1 cellular context compared by ENCODE assay signal in the genomic region with DNA sequence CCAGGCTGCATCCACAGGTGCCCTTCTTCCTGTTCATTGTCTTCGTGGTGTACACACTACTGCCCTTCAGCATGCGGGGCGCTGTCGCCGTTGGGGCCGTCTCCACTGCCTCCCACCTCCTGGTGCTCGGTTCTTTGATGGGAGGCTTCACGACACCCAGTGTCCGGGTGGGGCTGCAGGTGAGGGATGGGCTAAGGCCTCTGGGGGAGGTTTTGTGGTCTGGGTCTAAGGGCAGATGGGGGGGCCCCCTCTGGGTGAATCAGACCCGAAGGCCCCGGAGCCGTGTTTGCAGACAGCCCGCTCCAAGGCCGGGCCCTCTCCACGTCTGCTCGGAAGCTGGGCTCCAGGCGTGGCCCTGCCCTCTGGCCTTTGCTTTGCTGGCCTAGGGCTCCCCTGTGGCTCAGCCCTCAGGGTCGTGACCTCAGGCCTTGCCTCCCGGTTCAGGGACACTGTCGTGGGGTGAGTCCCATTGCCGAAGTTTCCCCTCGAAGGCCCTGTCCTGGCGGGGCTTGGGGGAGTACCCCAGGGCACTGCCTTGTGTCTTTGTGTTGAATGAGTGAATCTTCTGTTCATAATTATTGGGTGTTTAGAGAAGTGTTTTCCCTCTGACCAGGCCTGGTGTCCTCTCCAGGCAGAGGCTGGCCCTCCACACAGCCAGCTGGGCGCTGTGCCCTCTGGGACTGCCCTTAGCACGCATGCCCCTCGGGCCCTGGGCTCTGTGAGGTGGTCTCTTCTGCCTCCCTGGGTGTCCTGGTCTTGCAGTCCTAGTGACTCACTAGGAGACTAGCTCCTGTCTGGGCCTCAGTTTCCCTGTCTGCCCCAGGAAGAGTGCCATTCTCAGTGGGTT.
TF ChIP-seq lines count a peak whose summit lies in the region.

No MANE protein-coding gene starts in this region.

TF ChIP-seq in HepG2, 621 proteins besides CTCF, POLR2A, EP300 and RAD21 (continued from another document and continues in another):
- TF ChIP-seq, protein P1, sequence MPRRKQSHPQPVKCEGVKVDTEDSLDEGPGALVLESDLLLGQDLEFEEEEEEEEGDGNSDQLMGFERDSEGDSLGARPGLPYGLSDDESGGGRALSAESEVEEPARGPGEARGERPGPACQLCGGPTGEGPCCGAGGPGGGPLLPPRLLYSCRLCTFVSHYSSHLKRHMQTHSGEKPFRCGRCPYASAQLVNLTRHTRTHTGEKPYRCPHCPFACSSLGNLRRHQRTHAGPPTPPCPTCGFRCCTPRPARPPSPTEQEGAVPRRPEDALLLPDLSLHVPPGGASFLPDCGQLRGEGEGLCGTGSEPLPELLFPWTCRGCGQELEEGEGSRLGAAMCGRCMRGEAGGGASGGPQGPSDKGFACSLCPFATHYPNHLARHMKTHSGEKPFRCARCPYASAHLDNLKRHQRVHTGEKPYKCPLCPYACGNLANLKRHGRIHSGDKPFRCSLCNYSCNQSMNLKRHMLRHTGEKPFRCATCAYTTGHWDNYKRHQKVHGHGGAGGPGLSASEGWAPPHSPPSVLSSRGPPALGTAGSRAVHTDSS (CRISPR knock-in tag; conservative IDR thresholded peaks at IDR 0.05), result no peak
- TF ChIP-seq ZNF12 (CRISPR knock-in tag; IDR thresholded peaks at IDR 0.05) (no peak; the same call in 1 of the 2 replicates), SMARCE1 (IDR thresholded peaks at IDR 0.05; ENCODE audit: borderline replicate concordance) (no peak), EED (CRISPR knock-in tag; IDR thresholded peaks at IDR 0.05) (no peak), MIXL1 (CRISPR knock-in tag; IDR thresholded peaks at IDR 0.05) (peak; percentile 41; the same call in 1 of the 2 replicates), NFE2 (CRISPR knock-in tag; IDR thresholded peaks at IDR 0.05) (no peak), NAIF1 (CRISPR knock-in tag; IDR thresholded peaks at IDR 0.05; ENCODE audit: borderline replicate concordance) (no peak), IKZF1 (IDR thresholded peaks at IDR 0.05) (no peak), ZMYM3 (CRISPR knock-in tag; IDR thresholded peaks at IDR 0.05) (peak; percentile 62; the same call in 1 of the 2 replicates), EEA1 (CRISPR knock-in tag; IDR thresholded peaks at IDR 0.05; ENCODE audit: borderline replicate concordance) (no peak; the same call in 1 of the 2 replicates), DR1 (CRISPR knock-in tag; IDR thresholded peaks at IDR 0.05) (no peak; the same call in 1 of the 2 replicates), ZNF572 (CRISPR knock-in tag; IDR thresholded peaks at IDR 0.05) (0 out of 2 replicates have a peak, but pooled peaks have one; percentile 11), NONO (IDR thresholded peaks at IDR 0.05) (no peak), NONO (CRISPR knock-in tag; conservative IDR thresholded peaks at IDR 0.05) (no peak; the same call in 1 of the 2 replicates), ZNF557 (CRISPR knock-in tag; IDR thresholded peaks at IDR 0.05) (no peak), ZFP37 (CRISPR knock-in tag; IDR thresholded peaks at IDR 0.05; ENCODE audit: borderline replicate concordance) (no peak), NFKB2 (CRISPR knock-in tag; IDR thresholded peaks at IDR 0.05; ENCODE audit: borderline replicate concordance) (no peak), ZMAT3 (CRISPR knock-in tag; conservative IDR thresholded peaks at IDR 0.05) (no peak), PITX1 (CRISPR knock-in tag; IDR thresholded peaks at IDR 0.05) (peak; percentile 88), ZNF564 (CRISPR knock-in tag; IDR thresholded peaks at IDR 0.05) (no peak), BHLHE40 (IDR thresholded peaks at IDR 0.05; ENCODE audit: low read length) (no peak)
- TF ChIP-seq, protein P2, sequence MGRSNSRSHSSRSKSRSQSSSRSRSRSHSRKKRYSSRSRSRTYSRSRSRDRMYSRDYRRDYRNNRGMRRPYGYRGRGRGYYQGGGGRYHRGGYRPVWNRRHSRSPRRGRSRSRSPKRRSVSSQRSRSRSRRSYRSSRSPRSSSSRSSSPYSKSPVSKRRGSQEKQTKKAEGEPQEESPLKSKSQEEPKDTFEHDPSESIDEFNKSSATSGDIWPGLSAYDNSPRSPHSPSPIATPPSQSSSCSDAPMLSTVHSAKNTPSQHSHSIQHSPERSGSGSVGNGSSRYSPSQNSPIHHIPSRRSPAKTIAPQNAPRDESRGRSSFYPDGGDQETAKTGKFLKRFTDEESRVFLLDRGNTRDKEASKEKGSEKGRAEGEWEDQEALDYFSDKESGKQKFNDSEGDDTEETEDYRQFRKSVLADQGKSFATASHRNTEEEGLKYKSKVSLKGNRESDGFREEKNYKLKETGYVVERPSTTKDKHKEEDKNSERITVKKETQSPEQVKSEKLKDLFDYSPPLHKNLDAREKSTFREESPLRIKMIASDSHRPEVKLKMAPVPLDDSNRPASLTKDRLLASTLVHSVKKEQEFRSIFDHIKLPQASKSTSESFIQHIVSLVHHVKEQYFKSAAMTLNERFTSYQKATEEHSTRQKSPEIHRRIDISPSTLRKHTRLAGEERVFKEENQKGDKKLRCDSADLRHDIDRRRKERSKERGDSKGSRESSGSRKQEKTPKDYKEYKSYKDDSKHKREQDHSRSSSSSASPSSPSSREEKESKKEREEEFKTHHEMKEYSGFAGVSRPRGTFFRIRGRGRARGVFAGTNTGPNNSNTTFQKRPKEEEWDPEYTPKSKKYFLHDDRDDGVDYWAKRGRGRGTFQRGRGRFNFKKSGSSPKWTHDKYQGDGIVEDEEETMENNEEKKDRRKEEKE (IDR thresholded peaks at IDR 0.05), result no peak
- TF ChIP-seq, protein P3, sequence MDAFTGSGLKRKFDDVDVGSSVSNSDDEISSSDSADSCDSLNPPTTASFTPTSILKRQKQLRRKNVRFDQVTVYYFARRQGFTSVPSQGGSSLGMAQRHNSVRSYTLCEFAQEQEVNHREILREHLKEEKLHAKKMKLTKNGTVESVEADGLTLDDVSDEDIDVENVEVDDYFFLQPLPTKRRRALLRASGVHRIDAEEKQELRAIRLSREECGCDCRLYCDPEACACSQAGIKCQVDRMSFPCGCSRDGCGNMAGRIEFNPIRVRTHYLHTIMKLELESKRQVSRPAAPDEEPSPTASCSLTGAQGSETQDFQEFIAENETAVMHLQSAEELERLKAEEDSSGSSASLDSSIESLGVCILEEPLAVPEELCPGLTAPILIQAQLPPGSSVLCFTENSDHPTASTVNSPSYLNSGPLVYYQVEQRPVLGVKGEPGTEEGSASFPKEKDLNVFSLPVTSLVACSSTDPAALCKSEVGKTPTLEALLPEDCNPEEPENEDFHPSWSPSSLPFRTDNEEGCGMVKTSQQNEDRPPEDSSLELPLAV (CRISPR knock-in tag; conservative IDR thresholded peaks at IDR 0.05; ENCODE audit: low read depth), result no peak
- TF ChIP-seq, protein P4, sequence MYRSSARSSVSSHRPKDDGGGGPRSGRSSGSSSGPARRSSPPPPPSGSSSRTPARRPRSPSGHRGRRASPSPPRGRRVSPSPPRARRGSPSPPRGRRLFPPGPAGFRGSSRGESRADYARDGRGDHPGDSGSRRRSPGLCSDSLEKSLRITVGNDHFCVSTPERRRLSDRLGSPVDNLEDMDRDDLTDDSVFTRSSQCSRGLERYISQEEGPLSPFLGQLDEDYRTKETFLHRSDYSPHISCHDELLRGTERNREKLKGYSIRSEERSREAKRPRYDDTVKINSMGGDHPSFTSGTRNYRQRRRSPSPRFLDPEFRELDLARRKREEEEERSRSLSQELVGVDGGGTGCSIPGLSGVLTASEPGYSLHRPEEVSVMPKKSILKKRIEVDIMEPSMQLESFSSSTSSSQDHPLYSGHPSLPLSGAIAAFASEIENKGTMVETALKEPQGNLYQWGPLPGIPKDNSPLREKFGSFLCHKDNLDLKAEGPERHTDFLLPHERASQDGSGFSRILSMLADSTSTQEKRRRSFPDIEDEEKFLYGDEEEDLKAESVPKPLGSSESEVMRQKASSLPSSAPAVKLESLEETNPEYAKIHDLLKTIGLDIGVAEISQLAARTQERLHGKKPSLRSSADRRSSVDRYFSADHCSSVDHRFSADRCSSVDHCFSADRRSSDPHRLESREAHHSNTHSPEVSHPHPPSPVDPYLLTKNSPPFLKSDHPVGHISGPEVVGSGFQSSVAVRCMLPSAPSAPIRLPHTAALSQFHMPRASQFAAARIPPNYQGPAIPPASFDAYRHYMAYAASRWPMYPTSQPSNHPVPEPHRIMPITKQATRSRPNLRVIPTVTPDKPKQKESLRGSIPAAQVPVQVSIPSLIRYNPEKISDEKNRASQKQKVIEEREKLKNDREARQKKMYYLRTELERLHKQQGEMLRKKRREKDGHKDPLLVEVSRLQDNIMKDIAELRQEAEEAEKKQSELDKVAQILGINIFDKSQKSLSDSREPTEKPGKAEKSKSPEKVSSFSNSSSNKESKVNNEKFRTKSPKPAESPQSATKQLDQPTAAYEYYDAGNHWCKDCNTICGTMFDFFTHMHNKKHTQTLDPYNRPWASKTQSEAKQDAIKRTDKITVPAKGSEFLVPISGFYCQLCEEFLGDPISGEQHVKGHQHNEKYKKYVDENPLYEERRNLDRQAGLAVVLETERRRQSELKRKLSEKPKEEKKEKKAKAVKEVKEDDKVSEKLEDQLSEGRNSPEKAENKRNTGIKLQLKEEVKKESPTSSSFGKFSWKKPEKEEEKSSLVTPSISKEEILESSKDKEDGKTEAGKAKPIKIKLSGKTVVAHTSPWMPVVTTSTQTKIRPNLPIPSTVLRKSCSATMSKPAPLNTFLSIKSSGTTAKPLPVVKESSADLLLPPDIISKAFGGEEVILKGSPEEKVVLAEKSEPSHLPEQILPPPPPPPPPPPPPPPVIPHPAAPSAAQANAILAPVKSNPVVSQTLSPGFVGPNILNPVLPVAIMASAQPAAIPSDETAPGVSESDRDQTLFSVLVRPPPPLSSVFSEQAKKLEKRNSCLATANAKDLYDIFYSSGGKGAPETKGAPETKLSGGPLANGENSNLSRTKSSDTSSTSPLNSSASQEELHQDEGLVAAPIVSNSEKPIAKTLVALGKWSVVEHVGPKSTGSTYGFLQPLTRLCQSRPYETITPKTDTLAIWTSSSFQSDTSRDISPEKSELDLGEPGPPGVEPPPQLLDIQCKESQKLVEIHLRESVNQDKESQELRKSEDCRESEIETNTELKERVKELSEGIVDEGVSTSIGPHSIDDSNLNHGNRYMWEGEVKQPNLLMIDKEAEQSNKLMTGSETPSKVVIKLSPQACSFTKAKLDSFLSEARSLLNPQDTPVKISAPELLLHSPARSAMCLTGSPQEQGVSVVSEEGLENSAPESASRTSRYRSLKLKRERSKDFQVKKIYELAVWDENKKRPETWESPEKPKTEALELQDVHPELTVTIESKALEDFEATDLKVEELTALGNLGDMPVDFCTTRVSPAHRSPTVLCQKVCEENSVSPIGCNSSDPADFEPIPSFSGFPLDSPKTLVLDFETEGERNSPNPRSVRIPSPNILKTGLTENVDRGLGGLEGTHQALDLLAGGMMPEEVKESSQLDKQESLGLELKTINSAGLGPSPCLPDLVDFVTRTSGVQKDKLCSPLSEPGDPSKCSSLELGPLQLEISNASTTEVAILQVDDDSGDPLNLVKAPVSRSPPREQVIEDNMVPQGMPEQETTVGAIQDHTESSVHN (CRISPR knock-in tag; IDR thresholded peaks at IDR 0.05), result no peak
- TF ChIP-seq, protein P5, sequence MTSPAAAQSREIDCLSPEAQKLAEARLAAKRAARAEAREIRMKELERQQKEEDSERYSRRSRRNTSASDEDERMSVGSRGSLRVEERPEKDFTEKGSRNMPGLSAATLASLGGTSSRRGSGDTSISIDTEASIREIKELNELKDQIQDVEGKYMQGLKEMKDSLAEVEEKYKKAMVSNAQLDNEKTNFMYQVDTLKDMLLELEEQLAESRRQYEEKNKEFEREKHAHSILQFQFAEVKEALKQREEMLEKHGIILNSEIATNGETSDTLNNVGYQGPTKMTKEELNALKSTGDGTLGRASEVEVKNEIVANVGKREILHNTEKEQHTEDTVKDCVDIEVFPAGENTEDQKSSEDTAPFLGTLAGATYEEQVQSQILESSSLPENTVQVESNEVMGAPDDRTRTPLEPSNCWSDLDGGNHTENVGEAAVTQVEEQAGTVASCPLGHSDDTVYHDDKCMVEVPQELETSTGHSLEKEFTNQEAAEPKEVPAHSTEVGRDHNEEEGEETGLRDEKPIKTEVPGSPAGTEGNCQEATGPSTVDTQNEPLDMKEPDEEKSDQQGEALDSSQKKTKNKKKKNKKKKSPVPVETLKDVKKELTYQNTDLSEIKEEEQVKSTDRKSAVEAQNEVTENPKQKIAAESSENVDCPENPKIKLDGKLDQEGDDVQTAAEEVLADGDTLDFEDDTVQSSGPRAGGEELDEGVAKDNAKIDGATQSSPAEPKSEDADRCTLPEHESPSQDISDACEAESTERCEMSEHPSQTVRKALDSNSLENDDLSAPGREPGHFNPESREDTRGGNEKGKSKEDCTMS (CRISPR knock-in tag; conservative IDR thresholded peaks at IDR 0.05), result no peak
- TF ChIP-seq, protein P6, sequence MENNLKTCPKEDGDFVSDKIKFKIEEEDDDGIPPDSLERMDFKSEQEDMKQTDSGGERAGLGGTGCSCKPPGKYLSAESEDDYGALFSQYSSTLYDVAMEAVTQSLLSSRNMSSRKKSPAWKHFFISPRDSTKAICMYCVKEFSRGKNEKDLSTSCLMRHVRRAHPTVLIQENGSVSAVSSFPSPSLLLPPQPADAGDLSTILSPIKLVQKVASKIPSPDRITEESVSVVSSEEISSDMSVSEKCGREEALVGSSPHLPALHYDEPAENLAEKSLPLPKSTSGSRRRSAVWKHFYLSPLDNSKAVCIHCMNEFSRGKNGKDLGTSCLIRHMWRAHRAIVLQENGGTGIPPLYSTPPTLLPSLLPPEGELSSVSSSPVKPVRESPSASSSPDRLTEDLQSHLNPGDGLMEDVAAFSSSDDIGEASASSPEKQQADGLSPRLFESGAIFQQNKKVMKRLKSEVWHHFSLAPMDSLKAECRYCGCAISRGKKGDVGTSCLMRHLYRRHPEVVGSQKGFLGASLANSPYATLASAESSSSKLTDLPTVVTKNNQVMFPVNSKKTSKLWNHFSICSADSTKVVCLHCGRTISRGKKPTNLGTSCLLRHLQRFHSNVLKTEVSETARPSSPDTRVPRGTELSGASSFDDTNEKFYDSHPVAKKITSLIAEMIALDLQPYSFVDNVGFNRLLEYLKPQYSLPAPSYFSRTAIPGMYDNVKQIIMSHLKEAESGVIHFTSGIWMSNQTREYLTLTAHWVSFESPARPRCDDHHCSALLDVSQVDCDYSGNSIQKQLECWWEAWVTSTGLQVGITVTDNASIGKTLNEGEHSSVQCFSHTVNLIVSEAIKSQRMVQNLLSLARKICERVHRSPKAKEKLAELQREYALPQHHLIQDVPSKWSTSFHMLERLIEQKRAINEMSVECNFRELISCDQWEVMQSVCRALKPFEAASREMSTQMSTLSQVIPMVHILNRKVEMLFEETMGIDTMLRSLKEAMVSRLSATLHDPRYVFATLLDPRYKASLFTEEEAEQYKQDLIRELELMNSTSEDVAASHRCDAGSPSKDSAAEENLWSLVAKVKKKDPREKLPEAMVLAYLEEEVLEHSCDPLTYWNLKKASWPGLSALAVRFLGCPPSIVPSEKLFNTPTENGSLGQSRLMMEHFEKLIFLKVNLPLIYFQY (CRISPR knock-in tag; IDR thresholded peaks at IDR 0.05; ENCODE audit: borderline replicate concordance), result peak; percentile 84
